Comparison of ENCODE assay signal across 14 cellular contexts in the genomic region with DNA sequence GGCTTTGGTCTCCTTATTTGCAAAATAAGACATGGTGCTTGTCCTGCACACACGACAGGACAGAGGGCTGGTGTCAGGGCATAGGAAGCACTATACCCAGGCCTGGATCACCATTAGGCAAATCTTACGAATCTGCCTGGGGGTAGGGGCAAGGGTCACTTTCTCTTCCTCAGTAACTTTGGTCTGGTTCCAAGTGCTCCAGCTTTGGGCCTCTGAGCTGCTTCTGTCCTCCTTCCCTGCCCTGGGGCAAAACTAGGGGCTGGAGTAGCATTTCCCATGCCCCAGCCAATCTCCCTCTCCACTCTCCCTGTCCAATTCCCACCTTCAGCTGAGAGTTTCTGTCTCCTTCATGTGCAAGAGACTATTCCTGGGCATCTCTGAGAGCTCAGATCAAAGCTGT.
DNase-seq lines count a peak whose midpoint lies in the region; ATAC-seq and TF ChIP-seq lines count a peak whose summit lies in the region.
"Had no signal": no experiment of that assay in that cellular context is flagged by ENCODE, and none has a peak within 500 bp of the region (broad histone marks: within the 10 kb centered on the region; RNA-seq: fewer than 3 reads in every experiment).

No MANE protein-coding gene starts in this region.

- no peaks in the 10 kb centered on the region for H3K27me3 ChIP-seq in uterus
- H3K27me3 ChIP-seq in heart left ventricle = peaks cover 0 to 3% (median 0%) of the 10 kb centered on the region in 9 donors

- intact Hi-C loops in left colon (cut with DNase I, micrococcal nuclease) = no loop called here
- intact Hi-C loops in uterus (cut with DNase I; ENCODE audit: low total_unique reads) = no loop called here
- intact Hi-C loops in heart left ventricle (cut with DNase I) = no loop called here

- TF ChIP-seq POLR2A in uterus (IDR thresholded peaks at IDR 0.05) (no peak), heart left ventricle (IDR thresholded peaks at IDR 0.05) (no peak)

- H3K4me3 ChIP-seq in uterus (no peak overlapping the region), heart left ventricle (no peak overlapping the region)

- H3K36me3 ChIP-seq in uterus (no peaks in the 10 kb centered on the region), heart left ventricle (no peaks in the 10 kb centered on the region)

- whole genome bisulfite sequencing in heart left ventricle, 4 donors = 49 to 66% (median 65%) methylated on average over 2 of the region's 2 CpGs

- CTCF ChIA-PET in GM10248 (lab: Yijun Ruan, JAX) = interaction anchor here (1.0 kb wide), 1 partner anchor 10 kb away, joined by 3 read pairs; no protein-coding TSS in a partner anchor

- H3K4me1 ChIP-seq in uterus (no peaks in the 10 kb centered on the region), heart left ventricle (peaks cover 0 to 28% (median 2%) of the 10 kb centered on the region in 12 donors)

- TF ChIP-seq CTCF in GM10248 (IDR thresholded peaks at IDR 0.05; ENCODE audit: control extremely low read depth, extremely low read depth, low read depth, missing control alignments) = no peak
- TF ChIP-seq CTCF in uterus (IDR thresholded peaks at IDR 0.05) = no peak
- no peak for TF ChIP-seq CTCF in heart left ventricle (IDR thresholded peaks at IDR 0.05)

- POLR2A ChIA-PET in GM10248 (lab: Yijun Ruan, JAX) = no interaction called here

- H3K27ac ChIP-seq in uterus (no peak overlapping the region), heart left ventricle (no peak overlapping the region)
- H3K27ac ChIP-seq: C4-2B had no signal

- H3K9me3 ChIP-seq in uterus = no peaks in the 10 kb centered on the region
- H3K9me3 ChIP-seq in heart left ventricle = no peaks in the 10 kb centered on the region

- ATAC-seq in left colon (peak; percentile 35), GM21515 (IDR thresholded peaks at IDR 0.05; ENCODE audit: unreplicated experiment) (no peak), heart left ventricle (no peak)

- DNase-seq in ELF-1 (ENCODE audit: low read depth, low spot score) (peak; percentile 77), RPMI7951 (ENCODE audit: low read depth) (peak; percentile 28), left colon (no peak), GM10248 (ENCODE audit: extremely low spot score) (no peak), uterus (no peak), heart left ventricle (no peak)
- DNase-seq: CD4-positive, alpha-beta memory T cell; DMS153; DMS79 treated with DMSO at 0.1 percent for 48 hours; GF-D8; H7; IMR-90 had no signal

Comparison
In these comparisons a context has a peak if more than half of its experiments do, and no peak if none do; other contexts are left out.
1. DNase-seq: peak in ELF-1 (single experiment) and RPMI7951 (single experiment); none in left colon (0 of 2), GM10248 (single experiment), uterus (0 of 2) and heart left ventricle (0 of 5).